Comparison of ENCODE assay signal across 8 cellular contexts in genomic region chr15:22979069-22979698, GRCh38. TPM values are rescaled to one million over a fixed set of nuclear protein-coding genes. Genes with fewer than 3 reads are reported as not detected.
DNase-seq lines count a peak whose midpoint lies in the region; ATAC-seq and TF ChIP-seq lines count a peak whose summit lies in the region.

No MANE protein-coding gene starts in this region.

- H3K27ac ChIP-seq in SJCRH30: no peak overlapping the region
- peak overlapping the region; percentile 72 for H3K27ac ChIP-seq in brain microvascular endothelial cell
- H3K27ac ChIP-seq in skeletal muscle tissue (ENCODE audit: low read depth, low read length): peak overlapping the region; percentile 41

- POLR2A ChIA-PET in BJ (lab: Charles Lee): no interaction called here

- H3K27me3 ChIP-seq in BJ (ENCODE audit: control insufficient read depth, insufficient read depth, low read length) (no peaks in the 10 kb centered on the region), SJCRH30 (no peaks in the 10 kb centered on the region), brain microvascular endothelial cell (replicated peaks) (no peaks in the 10 kb centered on the region), skeletal muscle tissue (ENCODE audit: control insufficient read depth in 3 of 3, insufficient read depth in 3 of 3, low read length in 3 of 3) (no peaks in the 10 kb centered on the region)

- TF ChIP-seq CTCF in BJ (IDR thresholded peaks at IDR 0.05; ENCODE audit: insufficient read depth, low read depth, low read length): no peak; the same call in 1 of the 2 replicates
- no peak for TF ChIP-seq CTCF in brain microvascular endothelial cell (IDR thresholded peaks at IDR 0.05; ENCODE audit: low read depth, low read length, missing control alignments)

- H3K36me3 ChIP-seq in BJ (ENCODE audit: control insufficient read depth, insufficient read depth, low read length): no peaks in the 10 kb centered on the region
- H3K36me3 ChIP-seq in SJCRH30: no peaks in the 10 kb centered on the region
- H3K36me3 ChIP-seq in brain microvascular endothelial cell (replicated peaks): no peaks in the 10 kb centered on the region
- no peaks in the 10 kb centered on the region for H3K36me3 ChIP-seq in skeletal muscle tissue (ENCODE audit: control insufficient read depth in 3 of 3, insufficient read depth in 3 of 3, low read length in 3 of 3)

- H3K9me3 ChIP-seq in SJCRH30 (replicated peaks) (no peaks in the 10 kb centered on the region), skeletal muscle tissue (ENCODE audit: control insufficient read depth in 3 of 3, low read length in 3 of 3) (no peaks in the 10 kb centered on the region)

- no peak for DNase-seq in BJ (ENCODE audit: low read depth)
- peak; percentile 42 to 49 for DNase-seq in SJCRH30
- peak; percentile 40 for DNase-seq in brain microvascular endothelial cell
- peak; percentile 69 for DNase-seq in iPS-NIHi11 (ENCODE audit: low spot score)
- no peak for DNase-seq in effector CD8-positive, alpha-beta T cell (lab: John Stamatoyannopoulos, UW)

- CTCF ChIA-PET in BJ (lab: Yijun Ruan, JAX): interaction anchor here (1.2 kb wide), 1 partner anchor 57 kb away, joined by 3 read pairs; no protein-coding TSS in a partner anchor

- ATAC-seq in GM19043 (IDR thresholded peaks at IDR 0.05; ENCODE audit: low read depth, unreplicated experiment) (peak; percentile 43), HG03342 (IDR thresholded peaks at IDR 0.05; ENCODE audit: unreplicated experiment) (peak; percentile 65)

- H3K4me3 ChIP-seq in BJ (ENCODE audit: low read depth, low read length) (peak overlapping the region; percentile 96), SJCRH30 (peak overlapping the region; percentile 94), brain microvascular endothelial cell (ENCODE audit: low read depth, low read length) (peak overlapping the region; percentile 87), skeletal muscle tissue (ENCODE audit: low read length in 3 of 3) (peak overlapping the region; percentile 76 to 86 (median 84))

- in situ Hi-C loops in brain microvascular endothelial cell (cut with HindIII; ENCODE audit: low pct_ligation_motif_present, low sequenced_read_pairs): no loop called here

- H3K4me1 ChIP-seq in SJCRH30 (peaks cover 3% of the 10 kb centered on the region; the same call in 1 of the 2 replicates), skeletal muscle tissue (ENCODE audit: control insufficient read depth in 3 of 3, insufficient read depth in 3 of 3, low read length in 3 of 3) (peaks cover 9 to 14% (median 12%) of the 10 kb centered on the region in 3 donors)

- H3K9ac ChIP-seq in skeletal muscle tissue (ENCODE audit: low read depth in 1 of 3, low read length in 3 of 3): peak overlapping the region; percentile 69 to 77 (median 75)

RNA-seq across cellular contexts. Expression of gene CYFIP1, which starts 1.0 kb away (rescaled TPM):
- 89.9 and 93.4 TPM in 2 replicates for polyA plus RNA-seq in BJ (2011; rRNA removed)
- polyA minus RNA-seq in BJ (2011; rRNA and poly(A)+ RNA removed): 81.4 and 110 TPM in 2 replicates
- total RNA-seq in SJCRH30 (2014; rRNA removed; shearing (Covaris generic)): 58.7 and 60.6 TPM in 2 replicates
- 49.1 TPM for total RNA-seq in skeletal muscle tissue

Comparison
In these comparisons a context has a peak if more than half of its experiments do, and no peak if none do; other contexts are left out.
1. DNase-seq: peak in SJCRH30 (2 of 2), brain microvascular endothelial cell (single experiment) and iPS-NIHi11 (single experiment); none in BJ (single experiment) and effector CD8-positive, alpha-beta T cell (single experiment).
2. Peak in every context shown above with its lines, with median percentiles within 50 percentile points of each other: H3K4me3 ChIP-seq.